ENCODE assay signal across 28 cellular contexts in the genomic region with DNA sequence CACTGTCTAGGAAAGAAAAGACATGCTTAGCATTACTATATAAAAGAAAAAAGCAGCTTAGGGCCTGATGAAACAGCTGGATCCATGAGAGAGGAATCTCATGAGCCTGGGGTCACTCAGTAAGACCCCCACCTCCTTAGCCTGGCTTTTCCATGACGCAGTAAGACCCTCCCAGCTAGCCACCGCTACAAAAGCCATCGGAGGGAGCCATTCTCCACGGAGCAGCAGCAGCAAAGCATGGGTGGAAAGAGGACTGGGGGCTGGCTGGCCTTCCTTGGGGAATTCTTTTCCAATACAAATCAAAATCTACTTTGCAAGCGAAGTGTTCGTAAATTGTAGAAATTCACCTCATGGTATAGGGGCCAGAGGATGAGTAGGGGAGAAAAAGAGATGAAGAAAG.
"Had no signal": no experiment of that assay in that cellular context is flagged by ENCODE, and none has a peak within 500 bp of the region (broad histone marks: within the 10 kb centered on the region; RNA-seq: fewer than 3 reads in every experiment).

No MANE protein-coding gene starts in this region.

- H3K9me3 Mint-ChIP-seq: immature natural killer cell; mesothelial cell of epicardium; stimulated activated effector memory CD8-positive, alpha-beta T cell treated with anti-CD3 and anti-CD28 coated beads, Interleukin-12 subunit alpha, Interleukin-12 subunit beta, amount 100 ng/mL, for 72 hours; stimulated activated naive CD8-positive, alpha-beta T cell treated with anti-CD3 and anti-CD28 coated beads, Interleukin-15, Interleukin-2, amounts not matched to agents 100 ng/mL and 50 ng/mL, for 24 hours had no signal

- H3K4me1 Mint-ChIP-seq: immature natural killer cell; mesothelial cell of epicardium; naive B cell; natural killer cell; stimulated activated effector memory CD8-positive, alpha-beta T cell treated with anti-CD3 and anti-CD28 coated beads, Interleukin-12 subunit alpha, Interleukin-12 subunit beta, amount 100 ng/mL, for 72 hours had no signal

- H3K4me3 ChIP-seq: left lung, lower lobe of right lung, pancreas, prostate gland, skin epidermis, suprapubic skin, thoracic aorta, tibial artery, upper lobe of right lung had no signal

- ATAC-seq: left colon; left lung; lower lobe of right lung; natural killer cell; pancreas; right cardiac atrium; sciatic nerve; stimulated activated effector memory CD8-positive, alpha-beta T cell treated with anti-CD3 and anti-CD28 coated beads, Interleukin-12 subunit alpha, Interleukin-12 subunit beta, amount 100 ng/mL, for 72 hours; upper lobe of right lung had no signal

- H3K4me3 Mint-ChIP-seq: immature natural killer cell; mesothelial cell of epicardium; natural killer cell; nephron progenitor cell; stimulated activated effector memory CD8-positive, alpha-beta T cell treated with anti-CD3 and anti-CD28 coated beads, Interleukin-12 subunit alpha, Interleukin-12 subunit beta, amount 100 ng/mL, for 72 hours; stimulated activated naive CD8-positive, alpha-beta T cell treated with anti-CD3 and anti-CD28 coated beads, Interleukin-15, Interleukin-2, amounts not matched to agents 100 ng/mL and 50 ng/mL, for 24 hours had no signal

- H3K27me3 ChIP-seq: pancreas, suprapubic skin, tibial artery, upper lobe of right lung had no signal

- DNase-seq: hippocampal formation; immature natural killer cell; kidney; left colon; left lung; lower lobe of right lung; mesendoderm; naive B cell; natural killer cell; nephron progenitor cell; nucleus accumbens; pancreas; posterior cingulate gyrus; retina; right cardiac atrium; stimulated activated CD4-positive, alpha-beta T cell treated with anti-CD3 and anti-CD28 coated beads, Interleukin-4, amount 100 ng/mL, for 24 hours; stimulated activated naive CD4-positive, alpha-beta T cell; tibial artery; trophoblast cell; upper lobe of right lung had no signal

- H3K36me3 Mint-ChIP-seq: immature natural killer cell; mesothelial cell of epicardium; naive B cell; natural killer cell; stimulated activated effector memory CD8-positive, alpha-beta T cell treated with anti-CD3 and anti-CD28 coated beads, Interleukin-12 subunit alpha, Interleukin-12 subunit beta, amount 100 ng/mL, for 72 hours had no signal

- H3K27ac Mint-ChIP-seq: immature natural killer cell; mesothelial cell of epicardium; naive B cell; natural killer cell; nephron progenitor cell; stimulated activated effector memory CD8-positive, alpha-beta T cell treated with anti-CD3 and anti-CD28 coated beads, Interleukin-12 subunit alpha, Interleukin-12 subunit beta, amount 100 ng/mL, for 72 hours; stimulated activated naive CD8-positive, alpha-beta T cell treated with anti-CD3 and anti-CD28 coated beads, Interleukin-15, Interleukin-2, amounts not matched to agents 100 ng/mL and 50 ng/mL, for 24 hours had no signal

- H3K4me1 ChIP-seq: left lung, lower lobe of right lung, pancreas, prostate gland, suprapubic skin, upper lobe of right lung had no signal

- H3K27ac ChIP-seq: left lung, lower lobe of right lung, pancreas, prostate gland, skin epidermis, suprapubic skin, tibial artery, upper lobe of right lung had no signal

- H3K9me3 ChIP-seq: left lung, lower lobe of right lung, pancreas, prostate gland, suprapubic skin, thoracic aorta, tibial artery, upper lobe of right lung had no signal

- H3K36me3 ChIP-seq: left lung, lower lobe of right lung, pancreas, prostate gland, suprapubic skin, thoracic aorta, tibial artery, upper lobe of right lung had no signal
